21 cellular contexts compared by ENCODE assay signal in the genomic region with DNA sequence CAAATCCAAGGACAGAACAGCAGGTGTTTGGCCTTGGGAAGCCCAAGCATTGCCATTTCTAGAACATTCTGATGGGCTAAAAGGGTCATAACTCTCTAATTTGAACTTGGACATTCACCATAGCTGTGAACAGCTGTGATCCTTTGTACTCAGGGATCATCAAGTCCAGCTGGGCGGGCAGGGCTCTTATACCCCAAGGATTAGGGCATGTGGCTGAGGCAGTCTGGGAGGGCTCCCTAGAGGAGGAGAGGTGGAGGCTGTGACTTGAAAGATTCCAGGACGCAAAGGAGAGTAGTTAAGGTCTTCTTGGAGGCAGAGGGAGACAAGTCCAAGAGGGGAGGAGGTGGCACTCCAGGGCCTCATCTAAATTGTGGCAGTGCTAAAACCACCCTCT.
DNase-seq lines count a peak whose midpoint lies in the region; ATAC-seq, FAIRE-seq and TF ChIP-seq lines count a peak whose summit lies in the region.
"Had no signal": no experiment of that assay in that cellular context is flagged by ENCODE, and none has a peak within 500 bp of the region (broad histone marks: within the 10 kb centered on the region; RNA-seq: fewer than 3 reads in every experiment).

No MANE protein-coding gene starts in this region.

- no peak for DNase-seq in astrocyte (ENCODE audit: low read depth)
- DNase-seq in myocyte (ENCODE audit: low read depth) = peak; percentile 53
- DNase-seq in testis = no peak
- no peak for DNase-seq in upper lobe of left lung
- no peak for DNase-seq in MG63
- DNase-seq: CD8-positive, alpha-beta T cell; COR-L47; DMS153; DMS79 treated with DMSO at 0.1 percent for 48 hours; EL; GOT3; H9 had no signal

- H3K9ac ChIP-seq in BLaER1 treated with 17β-estradiol and CSF1 and Interleukin-3, amounts not matched to agents 10 nM and 100 nM = no peak overlapping the region
- H3K9ac ChIP-seq in astrocyte (ENCODE audit: low read length) = no peak overlapping the region

- peaks cover 0 to 54% (median 0%) of the 10 kb centered on the region in 11 experiments; a peak in 9 of 22 replicates for H3K27me3 ChIP-seq in BLaER1 treated with 17β-estradiol and CSF1 and Interleukin-3, amounts not matched to agents 10 nM and 100 nM
- no peaks in the 10 kb centered on the region for H3K27me3 ChIP-seq in astrocyte (ENCODE audit: insufficient read depth, low read length)
- no peaks in the 10 kb centered on the region for H3K27me3 ChIP-seq in testis
- H3K27me3 ChIP-seq in upper lobe of left lung = no peaks in the 10 kb centered on the region
- H3K27me3 ChIP-seq in MG63 = no peaks in the 10 kb centered on the region

- peaks cover 3% of the 10 kb centered on the region for H3K36me3 Mint-ChIP-seq in astrocyte (ENCODE audit: low read depth, unreplicated experiment)
- H3K36me3 Mint-ChIP-seq: CD14-positive monocyte; CD8-positive, alpha-beta T cell had no signal

- TF ChIP-seq CTCF in astrocyte (IDR thresholded peaks at IDR 0.05; ENCODE audit: insufficient read depth, low read depth, low read length) = no peak
- TF ChIP-seq CTCF in testis (IDR thresholded peaks at IDR 0.05) = no peak
- no peak for TF ChIP-seq CTCF in upper lobe of left lung (IDR thresholded peaks at IDR 0.05)

- ATAC-seq in upper lobe of left lung (ENCODE audit: low FRiP score in 2 of 2) = no peak
- no peak for ATAC-seq in GM18511 (IDR thresholded peaks at IDR 0.05; ENCODE audit: unreplicated experiment)
- ATAC-seq: CD8-positive, alpha-beta T cell had no signal

- peaks cover 16% of the 10 kb centered on the region for H3K27me3 Mint-ChIP-seq in astrocyte (ENCODE audit: low read depth, unreplicated experiment)

- H3K79me2 ChIP-seq in astrocyte (ENCODE audit: insufficient read depth, low read length) = no peaks in the 10 kb centered on the region

- peaks cover 17% of the 10 kb centered on the region for H3K4me1 Mint-ChIP-seq in astrocyte (ENCODE audit: low read depth, unreplicated experiment)
- H3K4me1 Mint-ChIP-seq: B cell, CD14-positive monocyte had no signal

- no peak overlapping the region for H3K27ac ChIP-seq in BLaER1 treated with 17β-estradiol and CSF1 and Interleukin-3, amounts not matched to agents 10 nM and 100 nM
- no peak overlapping the region for H3K27ac ChIP-seq in astrocyte (ENCODE audit: low read depth, low read length)
- peak overlapping the region; percentile 33 to 67 for H3K27ac ChIP-seq in testis
- peak overlapping the region in 1 of 4 donors; percentile 12 for H3K27ac ChIP-seq in upper lobe of left lung

- no peaks in the 10 kb centered on the region for H3K36me3 ChIP-seq in BLaER1 treated with 17β-estradiol and CSF1 and Interleukin-3, amounts not matched to agents 10 nM and 100 nM
- H3K36me3 ChIP-seq in astrocyte (ENCODE audit: insufficient read depth, low read length) = no peaks in the 10 kb centered on the region
- H3K36me3 ChIP-seq in testis (ENCODE audit: low read depth, missing control alignments) = no peaks in the 10 kb centered on the region
- H3K36me3 ChIP-seq in upper lobe of left lung = no peaks in the 10 kb centered on the region
- H3K36me3 ChIP-seq in MG63 = no peaks in the 10 kb centered on the region

- peaks cover 0 to 50% (median 5%) of the 10 kb centered on the region in 11 experiments; a peak in 12 of 22 replicates for H4K20me1 ChIP-seq in BLaER1 treated with 17β-estradiol and CSF1 and Interleukin-3, amounts not matched to agents 10 nM and 100 nM
- peaks cover 68% of the 10 kb centered on the region for H4K20me1 ChIP-seq in astrocyte (ENCODE audit: insufficient read depth, low read length)

- H3K9me3 ChIP-seq in BLaER1 treated with 17β-estradiol and CSF1 and Interleukin-3, amounts not matched to agents 10 nM and 100 nM (replicated peaks in 1 of 11) = no peaks in the 10 kb centered on the region
- no peaks in the 10 kb centered on the region for H3K9me3 ChIP-seq in astrocyte (ENCODE audit: insufficient read depth, low read depth, low read length)
- no peaks in the 10 kb centered on the region for H3K9me3 ChIP-seq in testis
- no peaks in the 10 kb centered on the region for H3K9me3 ChIP-seq in upper lobe of left lung
- H3K9me3 ChIP-seq in MG63 = no peaks in the 10 kb centered on the region

- intact Hi-C loops in testis (cut with DNase I; ENCODE audit: low total_unique reads) = no loop called here

- H3K27ac Mint-ChIP-seq in astrocyte (ENCODE audit: unreplicated experiment) = no peak overlapping the region
- H3K27ac Mint-ChIP-seq: B cell; CD8-positive, alpha-beta T cell had no signal

- WGBS in testis, 2 donors = 38 to 50% methylated on average over 2 of the region's 2 CpGs
- 47% methylated on average over 2 of the region's 2 CpGs for WGBS in upper lobe of left lung, 2 donors

- no peak for TF ChIP-seq EP300 in upper lobe of left lung (IDR thresholded peaks at IDR 0.05)

- no peaks in the 10 kb centered on the region for H3K9me3 Mint-ChIP-seq in astrocyte (ENCODE audit: unreplicated experiment)
- H3K9me3 Mint-ChIP-seq: CD8-positive, alpha-beta T cell had no signal

- no peak overlapping the region for H3K4me3 ChIP-seq in BLaER1 treated with 17β-estradiol and CSF1 and Interleukin-3, amounts not matched to agents 10 nM and 100 nM
- H3K4me3 ChIP-seq in astrocyte (ENCODE audit: insufficient read depth, low read depth, low read length) (no peak overlapping the region), testis (no peak overlapping the region), upper lobe of left lung (no peak overlapping the region), MG63 (no peak overlapping the region)

- TF ChIP-seq POLR2A in testis (IDR thresholded peaks at IDR 0.05) (no peak), upper lobe of left lung (IDR thresholded peaks at IDR 0.05) (no peak)

- H3K4me3 Mint-ChIP-seq in astrocyte (ENCODE audit: unreplicated experiment) = peak overlapping the region; percentile 50
- H3K4me3 Mint-ChIP-seq: B cell; CD8-positive, alpha-beta T cell; H9 had no signal

- H2AFZ ChIP-seq in astrocyte (ENCODE audit: low read depth, low read length) = no peak overlapping the region

- no peak for FAIRE-seq in astrocyte (lab: Jason Lieb, UNC)
- FAIRE-seq: A204.1, D721Med, G401.6, GM12891, GM19239 had no signal

- H3K4me1 ChIP-seq in BLaER1 treated with 17β-estradiol and CSF1 and Interleukin-3, amounts not matched to agents 10 nM and 100 nM = peaks cover 12 to 98% (median 80%) of the 10 kb centered on the region in 10 experiments
- H3K4me1 ChIP-seq in astrocyte (ENCODE audit: insufficient read depth, low read length) (peaks cover 35% of the 10 kb centered on the region), testis (peaks cover 99% of the 10 kb centered on the region), upper lobe of left lung (peaks cover 11 to 32% (median 21%) of the 10 kb centered on the region in 4 donors)

- peak overlapping the region in 8 of 11 experiments; percentile 74 to 89 (median 82); a peak in 16 of 22 replicates for H3K4me2 ChIP-seq in BLaER1 treated with 17β-estradiol and CSF1 and Interleukin-3, amounts not matched to agents 10 nM and 100 nM
- H3K4me2 ChIP-seq in astrocyte (ENCODE audit: low read length) = no peak overlapping the region

Comparison
In these comparisons a context has a peak if more than half of its experiments do, and no peak if none do; other contexts are left out.
1. H3K27ac ChIP-seq: peak in testis (2 of 2); none in BLaER1 treated with 17β-estradiol and CSF1 and Interleukin-3, amounts not matched to agents 10 nM and 100 nM (0 of 11) and astrocyte (single experiment).